ENCODE assay signal across 23 cellular contexts in genomic region chr14:84493779-84494178, GRCh38.
DNase-seq lines count a peak whose midpoint lies in the region; ATAC-seq and TF ChIP-seq lines count a peak whose summit lies in the region.
"Had no signal": no experiment of that assay in that cellular context is flagged by ENCODE, and none has a peak within 500 bp of the region (broad histone marks: within the 10 kb centered on the region; RNA-seq: fewer than 3 reads in every experiment).

No MANE protein-coding gene starts in this region.

- no peak overlapping the region for H2BK15ac ChIP-seq in neuronal stem cell (ENCODE audit: low read length)

- H3K14ac ChIP-seq in neuronal stem cell (ENCODE audit: low read length), result no peak overlapping the region

- H2BK12ac ChIP-seq in neuronal stem cell (ENCODE audit: low read length), result no peak overlapping the region

- TF ChIP-seq CTCF in endodermal cell (conservative IDR thresholded peaks at IDR 0.05), result peak; percentile 67
- TF ChIP-seq CTCF in ascending aorta (IDR thresholded peaks at IDR 0.05), result no peak
- no peak for TF ChIP-seq CTCF in RWPE1 (conservative IDR thresholded peaks at IDR 0.05; ENCODE audit: low read depth)

- no peaks in the 10 kb centered on the region for H3K36me3 Mint-ChIP-seq in endodermal cell (ENCODE audit: low read depth)

- POLR2A ChIA-PET in RWPE1 (lab: Yijun Ruan, JAX; ENCODE audit: low non-redundant PET), result no interaction called here

- H3K4me2 ChIP-seq in neuronal stem cell (ENCODE audit: insufficient read depth, low read length, poor library complexity, severe bottlenecking), result no peak overlapping the region
- H3K4me2 ChIP-seq: A549 had no signal

- DNase-seq in NCI-H146 (lab: John Stamatoyannopoulos, UW) (peak; percentile 1), NCI-H146 treated with DMSO at 0.1 percent for 48 hours (lab: John Stamatoyannopoulos, UW; ENCODE audit: unreplicated experiment) (no peak), OCI-M1 (lab: John Stamatoyannopoulos, UW) (peak; percentile 38), endodermal cell (peak; percentile 53), neuronal stem cell (ENCODE audit: low spot score) (no peak), ascending aorta (ENCODE audit: low spot score in 2 of 2) (no peak), RWPE1 (ENCODE audit: low spot score) (no peak)
- DNase-seq: activated naive CD4-positive, alpha-beta T cell treated with anti-CD3 and anti-CD28 coated beads, Interleukin-2, amount 50 U/mL, for 16 hours; activated T-cell treated with anti-CD3 and anti-CD28 coated beads, Interleukin-2, amount 50 U/mL, for 4 hours; C1 segment of cervical spinal cord; DMS153; midbrain; NCI-H1930; NCI-H446; stimulated activated CD4-positive, alpha-beta T cell treated with anti-CD3 and anti-CD28 coated beads, Interleukin-4, amount 100 ng/mL, for 24 hours had no signal

- H4K8ac ChIP-seq in neuronal stem cell (ENCODE audit: low read depth, low read length), result no peak overlapping the region

- H3K9me3 Mint-ChIP-seq in endodermal cell, result no peaks in the 10 kb centered on the region

- H3K23ac ChIP-seq in neuronal stem cell (ENCODE audit: low read depth, low read length, poor library complexity), result no peak overlapping the region

- H3K27me3 ChIP-seq in endodermal cell (ENCODE audit: control insufficient read depth, insufficient read depth, low read length, poor library complexity, severe bottlenecking), result no peaks in the 10 kb centered on the region
- no peaks in the 10 kb centered on the region for H3K27me3 ChIP-seq in neuronal stem cell (ENCODE audit: control insufficient read depth in 3 of 3, insufficient read depth in 3 of 3, low read depth in 1 of 3, low read length in 3 of 3)
- no peaks in the 10 kb centered on the region for H3K27me3 ChIP-seq in ascending aorta
- H3K27me3 ChIP-seq: neutrophil, SJSA1 had no signal

- no peak for ATAC-seq in GM21515 (IDR thresholded peaks at IDR 0.05; ENCODE audit: unreplicated experiment)
- ATAC-seq: A549; activated CD4-positive, CD25-positive, alpha-beta regulatory T cell treated with anti-CD3 and anti-CD28 coated beads, Interleukin-2, amount 50 U/mL, for 24 hours; activated T-cell treated with anti-CD3 and anti-CD28 coated beads, Interleukin-2, amount 50 U/mL, for 4 hours; left lobe of liver had no signal

- H3K36me3 ChIP-seq in endodermal cell (ENCODE audit: control insufficient read depth, insufficient read depth, low read length) (no peaks in the 10 kb centered on the region), neuronal stem cell (replicated peaks in 1 of 2; ENCODE audit: control insufficient read depth in 2 of 2, insufficient read depth in 2 of 2, low read length in 2 of 2) (no peaks in the 10 kb centered on the region), ascending aorta (no peaks in the 10 kb centered on the region)
- H3K36me3 ChIP-seq: HAP-1, neutrophil, SJSA1 had no signal

- H3K9ac ChIP-seq in endodermal cell (ENCODE audit: extremely low read depth, low read length, poor library complexity, severe bottlenecking) (no peak overlapping the region), neuronal stem cell (ENCODE audit: low read depth, low read length, poor library complexity) (no peak overlapping the region)

- H3K79me1 ChIP-seq in neuronal stem cell (ENCODE audit: low read depth, low read length), result no peaks in the 10 kb centered on the region

- H3K9me3 ChIP-seq in endodermal cell (ENCODE audit: control insufficient read depth, low read length) (no peaks in the 10 kb centered on the region), neuronal stem cell (replicated peaks in 1 of 2; ENCODE audit: control insufficient read depth in 2 of 2, insufficient read depth in 1 of 2, low read depth in 1 of 2, low read length in 2 of 2) (no peaks in the 10 kb centered on the region), ascending aorta (no peaks in the 10 kb centered on the region)
- H3K9me3 ChIP-seq: neutrophil, SJSA1 had no signal

- H3K4me1 Mint-ChIP-seq in endodermal cell, result peaks cover 3% of the 10 kb centered on the region

- CTCF ChIA-PET in RWPE1 (lab: Yijun Ruan, JAX), result no interaction called here

- H3K4me3 Mint-ChIP-seq in endodermal cell, result no peak overlapping the region
- H3K4me3 Mint-ChIP-seq: activated T-cell treated with anti-CD3 and anti-CD28 coated beads, Interleukin-2, amount 50 U/mL, for 4 hours; T-helper 2 cell treated with Interferon-gamma antibody and Interleukin-4, amounts not matched to agents 5 μg/mL and 100 μg/mL, for 36 hours had no signal

- intact Hi-C loops in ascending aorta (cut with DNase I), result no loop called here

- no peak overlapping the region for H3K18ac ChIP-seq in neuronal stem cell (ENCODE audit: low read length)

- H3K27ac Mint-ChIP-seq in endodermal cell, result no peak overlapping the region
- H3K27ac Mint-ChIP-seq: T-helper 2 cell treated with Interferon-gamma antibody and Interleukin-4, amounts not matched to agents 5 μg/mL and 100 μg/mL, for 36 hours had no signal

- H2BK5ac ChIP-seq in neuronal stem cell (ENCODE audit: low read length), result no peak overlapping the region

- peak overlapping the region; percentile 5 for H2AFZ ChIP-seq in neuronal stem cell (ENCODE audit: low read length)

- no peak overlapping the region for H3K4ac ChIP-seq in neuronal stem cell (ENCODE audit: low read length)

- peaks cover 4% of the 10 kb centered on the region for H3K4me1 ChIP-seq in endodermal cell (ENCODE audit: control insufficient read depth, insufficient read depth, low read length)
- H3K4me1 ChIP-seq in neuronal stem cell (ENCODE audit: control insufficient read depth in 2 of 2, insufficient read depth in 1 of 2, low read depth in 1 of 2, low read length in 2 of 2), result no peaks in the 10 kb centered on the region
- no peaks in the 10 kb centered on the region for H3K4me1 ChIP-seq in ascending aorta
- H3K4me1 ChIP-seq: A549, HAP-1, SJSA1 had no signal

- no peak overlapping the region for H2AK5ac ChIP-seq in neuronal stem cell (ENCODE audit: low read depth, low read length)

- H3K27ac ChIP-seq in endodermal cell (ENCODE audit: low read depth, low read length), result no peak overlapping the region
- H3K27ac ChIP-seq in neuronal stem cell (replicated peaks; ENCODE audit: low read length), result no peak overlapping the region
- no peak overlapping the region for H3K27ac ChIP-seq in ascending aorta
- no peak overlapping the region for H3K27ac ChIP-seq in RWPE1
- H3K27ac ChIP-seq: A549, neutrophil, SJSA1 had no signal

- H4K91ac ChIP-seq in neuronal stem cell (ENCODE audit: low read depth, low read length, poor library complexity), result no peak overlapping the region

- H3K4me3 ChIP-seq in endodermal cell (ENCODE audit: low read length), result no peak overlapping the region
- H3K4me3 ChIP-seq in neuronal stem cell (ENCODE audit: low read length in 2 of 2), result no peak overlapping the region
- H3K4me3 ChIP-seq in ascending aorta, result no peak overlapping the region
- H3K4me3 ChIP-seq: A549, HAP-1, SJSA1 had no signal

- H2BK120ac ChIP-seq in neuronal stem cell (ENCODE audit: low read depth, low read length), result no peak overlapping the region

- H3K27me3 Mint-ChIP-seq in endodermal cell (ENCODE audit: insufficient read depth), result no peaks in the 10 kb centered on the region

- 78 to 82% methylated on average over 4 of the region's 4 CpGs for WGBS in endodermal cell (ENCODE audit: insufficient coverage in 1 of 2, insufficient read length in 1 of 2), 2 experiments
- WGBS in neuronal stem cell (ENCODE audit: extremely low coverage in 2 of 2, insufficient read length in 2 of 2, insufficient replicate concordance in 1 of 2), 2 donors, result no CpG with 5 or more reads among the region's 4 CpGs

Comparison
In these comparisons a context has a peak if more than half of its experiments do, and no peak if none do; other contexts are left out.
1. DNase-seq: peak in NCI-H146 (single experiment), OCI-M1 (single experiment) and endodermal cell (single experiment); none in NCI-H146 treated with DMSO at 0.1 percent for 48 hours (single experiment), neuronal stem cell (single experiment), ascending aorta (0 of 2) and RWPE1 (single experiment).